In genomic region chr9:36190388-36191289, GRCh38 we compare ENCODE assay signal across 1 cellular context.
A peak's percentile ranks its signal among the peaks of the same experiment; 100 is the strongest.
TF ChIP-seq lines count a peak whose summit lies in the region.

TSS of gene CLTA (plus strand) at chr9:36190921. CDS start at chr9:36191057, 136 bp downstream.

TF ChIP-seq in HepG2, 621 proteins besides CTCF, POLR2A, EP300 and RAD21 (continued from another document and continues in another):
- TF ChIP-seq ZNF609 (CRISPR knock-in tag; IDR thresholded peaks at IDR 0.05; ENCODE audit: borderline replicate concordance) (no peak), ZNF224 (CRISPR knock-in tag; IDR thresholded peaks at IDR 0.05) (peak; percentile 48; the same call in 1 of the 2 replicates), RXRA (CRISPR knock-in tag; IDR thresholded peaks at IDR 0.05) (peak; percentile 58), PRDM4 (CRISPR knock-in tag; IDR thresholded peaks at IDR 0.05; ENCODE audit: borderline replicate concordance) (no peak), ZNF556 (CRISPR knock-in tag; IDR thresholded peaks at IDR 0.05; ENCODE audit: borderline replicate concordance) (0 out of 2 replicates have a peak, but pooled peaks have one; percentile 81), HNRNPH1 (optimal IDR thresholded peaks at IDR 0.05; ENCODE audit: low read depth, low read length) (no peak), ZMAT3 (CRISPR knock-in tag; conservative IDR thresholded peaks at IDR 0.05) (no peak), ZNF746 (CRISPR knock-in tag; IDR thresholded peaks at IDR 0.05) (peak; percentile 87), ZBTB2 (CRISPR knock-in tag; IDR thresholded peaks at IDR 0.05; ENCODE audit: low read depth) (no peak), HNRNPL (IDR thresholded peaks at IDR 0.05; ENCODE audit: low read depth, low read length) (0 out of 2 replicates have a peak, but pooled peaks have one; percentile 42), IKZF4 (CRISPR knock-in tag; IDR thresholded peaks at IDR 0.05; ENCODE audit: borderline replicate concordance, low read depth, not compliant biosample characterization) (peak; percentile 78), ARNT (IDR thresholded peaks at IDR 0.05) (no peak), ZNF282 (IDR thresholded peaks at IDR 0.05; ENCODE audit: partially characterized antibody) (no peak), ZNF501 (CRISPR knock-in tag; IDR thresholded peaks at IDR 0.05) (peak; percentile 92), KDM2A (CRISPR knock-in tag; IDR thresholded peaks at IDR 0.05; ENCODE audit: borderline replicate concordance, low read depth) (peak; percentile 83), HOXA5 (CRISPR knock-in tag; IDR thresholded peaks at IDR 0.05) (peak; percentile 85), NR2C2 (CRISPR knock-in tag; IDR thresholded peaks at IDR 0.05; ENCODE audit: borderline replicate concordance) (peak; percentile 64; the same call in 1 of the 2 replicates), ZHX2 (IDR thresholded peaks at IDR 0.05; ENCODE audit: low read depth) (no peak), ZHX2 (CRISPR knock-in tag; IDR thresholded peaks at IDR 0.05; ENCODE audit: borderline replicate concordance) (peak; percentile 91; the same call in 1 of the 2 replicates), SNRNP70 (IDR thresholded peaks at IDR 0.05; ENCODE audit: low read depth, low read length) (no peak), ZNF256 (CRISPR knock-in tag; conservative IDR thresholded peaks at IDR 0.05) (peak; percentile 85), ZNF124 (CRISPR knock-in tag; IDR thresholded peaks at IDR 0.05) (no peak), ZNF232 (CRISPR knock-in tag; IDR thresholded peaks at IDR 0.05; ENCODE audit: borderline replicate concordance) (peak; percentile 88), ZNF234 (CRISPR knock-in tag; conservative IDR thresholded peaks at IDR 0.05) (no peak), SYNCRIP (IDR thresholded peaks at IDR 0.05; ENCODE audit: insufficient read depth, low read depth, low read length) (no peak), PRDM10 (CRISPR knock-in tag; IDR thresholded peaks at IDR 0.05; ENCODE audit: low read depth) (0 out of 2 replicates have a peak, but pooled peaks have one; percentile 59), KDM3A (CRISPR knock-in tag; IDR thresholded peaks at IDR 0.05; ENCODE audit: low read depth) (no peak), HOXD1 (CRISPR knock-in tag; IDR thresholded peaks at IDR 0.05) (peak; percentile 88), IRX3 (CRISPR knock-in tag; IDR thresholded peaks at IDR 0.05; ENCODE audit: borderline replicate concordance, low read depth) (0 out of 2 replicates have a peak, but pooled peaks have one; percentile 31), HOXA9 (CRISPR knock-in tag; IDR thresholded peaks at IDR 0.05; ENCODE audit: borderline replicate concordance) (no peak), ZNF275 (CRISPR knock-in tag; IDR thresholded peaks at IDR 0.05; ENCODE audit: borderline replicate concordance) (peak; percentile 85), ZNF512 (CRISPR knock-in tag; IDR thresholded peaks at IDR 0.05) (0 out of 2 replicates have a peak, but pooled peaks have one; percentile 19)
